In genomic region chr3:177686671-177687070, GRCh38 we compare ENCODE assay signal across 1 cellular context.
TF ChIP-seq lines count a peak whose summit lies in the region.

No MANE protein-coding gene starts in this region.

TF ChIP-seq in H1, 55 proteins besides CTCF, POLR2A, EP300 and RAD21 (continued from another document):
- TF ChIP-seq MAX (IDR thresholded peaks at IDR 0.05), result no peak
- no peak for TF ChIP-seq ASH2L (IDR thresholded peaks at IDR 0.05; ENCODE audit: low read length)
- TF ChIP-seq TCF12 (IDR thresholded peaks at IDR 0.05; ENCODE audit: low read depth, low read length), result no peak
- no peak for TF ChIP-seq TEAD4 (IDR thresholded peaks at IDR 0.05; ENCODE audit: low read depth, low read length)
- TF ChIP-seq TAF7 (optimal IDR thresholded peaks at IDR 0.05; ENCODE audit: borderline replicate concordance, low read depth, low read length), result no peak
- no peak for TF ChIP-seq GABPA (IDR thresholded peaks at IDR 0.05; ENCODE audit: borderline replicate concordance, insufficient read depth, low read length)
- no peak for TF ChIP-seq CHD7 (IDR thresholded peaks at IDR 0.05; ENCODE audit: insufficient replicate concordance, low read length)
- no peak for TF ChIP-seq NANOG (IDR thresholded peaks at IDR 0.05; ENCODE audit: insufficient read depth, low read depth, low read length, poor library complexity, severe bottlenecking)
- TF ChIP-seq PHF8 (conservative IDR thresholded peaks at IDR 0.05; ENCODE audit: low read depth, low read length), result no peak
TF ChIP-seq in H1: peak in this region for 0.
